Comparison of ENCODE assay signal across 1 cellular context in genomic region chr2:42989283-42990081, GRCh38.
A peak's percentile ranks its signal among the peaks of the same experiment; 100 is the strongest.
TF ChIP-seq lines count a peak whose summit lies in the region.
"Not testable (repeated sequence)": the region's sequence is repeated elsewhere in the genome, so short reads cannot be mapped to it uniquely, and the experiment has no call there.

No MANE protein-coding gene starts in this region.

TF ChIP-seq in HepG2, 621 proteins besides CTCF, POLR2A, EP300 and RAD21 (continued from another document and continues in another):
- TF ChIP-seq IRF2 (CRISPR knock-in tag; IDR thresholded peaks at IDR 0.05) = 0 out of 2 replicates have a peak, but pooled peaks have one; percentile 52
- TF ChIP-seq IKZF5 (CRISPR knock-in tag; IDR thresholded peaks at IDR 0.05) = 0 out of 2 replicates have a peak, but pooled peaks have one; percentile 46
- 0 out of 2 replicates have a peak, but pooled peaks have one; percentile 40 for TF ChIP-seq ZFP36L1 (CRISPR knock-in tag; IDR thresholded peaks at IDR 0.05)
- 0 out of 2 replicates have a peak, but pooled peaks have one; percentile 10 for TF ChIP-seq CEBPG (CRISPR knock-in tag; IDR thresholded peaks at IDR 0.05)
- TF ChIP-seq HIC2 (CRISPR knock-in tag; IDR thresholded peaks at IDR 0.05; ENCODE audit: low read depth) = peak; percentile 47; the same call in 1 of the 2 replicates
- peak; percentile 97 for TF ChIP-seq ZNF281 (CRISPR knock-in tag; IDR thresholded peaks at IDR 0.05; ENCODE audit: borderline replicate concordance)
- TF ChIP-seq ISL2 (CRISPR knock-in tag; IDR thresholded peaks at IDR 0.05) = peak; percentile 16; the same call in 1 of the 2 replicates
- TF ChIP-seq ZGPAT (CRISPR knock-in tag; IDR thresholded peaks at IDR 0.05) = peak; percentile 86; the same call in 1 of the 2 replicates
- TF ChIP-seq HNF1A (IDR thresholded peaks at IDR 0.05; ENCODE audit: low read depth) = 0 out of 2 replicates have a peak, but pooled peaks have one; percentile 13
- peak; percentile 74; the same call in 1 of the 2 replicates for TF ChIP-seq HNF1A (CRISPR knock-in tag; IDR thresholded peaks at IDR 0.05; ENCODE audit: borderline replicate concordance)
- 0 out of 2 replicates have a peak, but pooled peaks have one; percentile 34 for TF ChIP-seq SPEN (CRISPR knock-in tag; IDR thresholded peaks at IDR 0.05; ENCODE audit: low read depth)
- peak; percentile 51 for TF ChIP-seq RXRB (CRISPR knock-in tag; IDR thresholded peaks at IDR 0.05; ENCODE audit: borderline replicate concordance)
- peak; percentile 54; the same call in 1 of the 2 replicates for TF ChIP-seq ZNF788 (CRISPR knock-in tag; IDR thresholded peaks at IDR 0.05; ENCODE audit: borderline replicate concordance)
- TF ChIP-seq ERF (CRISPR knock-in tag; IDR thresholded peaks at IDR 0.05) = peak; percentile 51; the same call in 1 of the 2 replicates
- TF ChIP-seq FOXA1 (IDR thresholded peaks at IDR 0.05) = not testable (repeated sequence)
- TF ChIP-seq FOXA1 (CRISPR knock-in tag; IDR thresholded peaks at IDR 0.05) = peak; percentile 93
- peak; percentile 41; the same call in 1 of the 2 replicates for TF ChIP-seq RXRA (CRISPR knock-in tag; IDR thresholded peaks at IDR 0.05)
- TF ChIP-seq DPF2 (CRISPR knock-in tag; IDR thresholded peaks at IDR 0.05; ENCODE audit: borderline replicate concordance, low read depth) = peak; percentile 60; the same call in 1 of the 2 replicates
- TF ChIP-seq NCOA2 (CRISPR knock-in tag; IDR thresholded peaks at IDR 0.05) = peak; percentile 64
- TF ChIP-seq TCF7 (IDR thresholded peaks at IDR 0.05; ENCODE audit: low read depth) = peak; percentile 55
- TF ChIP-seq ZBTB7B (CRISPR knock-in tag; IDR thresholded peaks at IDR 0.05) = peak; percentile 90
- TF ChIP-seq THAP11 (CRISPR knock-in tag; IDR thresholded peaks at IDR 0.05) = peak; percentile 56
- TF ChIP-seq FOXA3 (CRISPR knock-in tag; IDR thresholded peaks at IDR 0.05) = peak; percentile 89
- TF ChIP-seq SP5 (CRISPR knock-in tag; IDR thresholded peaks at IDR 0.05; ENCODE audit: borderline replicate concordance, low read depth) = peak; percentile 74
- TF ChIP-seq PHF8 (CRISPR knock-in tag; IDR thresholded peaks at IDR 0.05) = 0 out of 2 replicates have a peak, but pooled peaks have one; percentile 34
- TF ChIP-seq ZMYM4 (CRISPR knock-in tag; IDR thresholded peaks at IDR 0.05) = peak; percentile 78
- TF ChIP-seq ZBTB33 (CRISPR knock-in tag; IDR thresholded peaks at IDR 0.05) = peak; percentile 45; the same call in 1 of the 2 replicates
- peak; percentile 6; the same call in 1 of the 2 replicates for TF ChIP-seq ZNF768 (CRISPR knock-in tag; IDR thresholded peaks at IDR 0.05)
- peak; percentile 71 for TF ChIP-seq PATZ1 (CRISPR knock-in tag; IDR thresholded peaks at IDR 0.05)
- TF ChIP-seq TFDP1 (CRISPR knock-in tag; IDR thresholded peaks at IDR 0.05; ENCODE audit: borderline replicate concordance) = peak; percentile 41; the same call in 1 of the 2 replicates
- TF ChIP-seq HDAC2 (CRISPR knock-in tag; IDR thresholded peaks at IDR 0.05) = peak; percentile 72; the same call in 1 of the 2 replicates
- TF ChIP-seq PAXIP1 (CRISPR knock-in tag; conservative IDR thresholded peaks at IDR 0.05) = peak; percentile 79
- 0 out of 2 replicates have a peak, but pooled peaks have one; percentile 36 for TF ChIP-seq ZBTB26 (CRISPR knock-in tag; IDR thresholded peaks at IDR 0.05; ENCODE audit: borderline replicate concordance)
